18 cellular contexts compared by ENCODE assay signal in genomic region chr7:17109017-17109416, GRCh38.
A peak's percentile ranks its signal among the peaks of the same experiment; 100 is the strongest.
DNase-seq lines count a peak whose midpoint lies in the region; ATAC-seq and TF ChIP-seq lines count a peak whose summit lies in the region.
"Had no signal": no experiment of that assay in that cellular context is flagged by ENCODE, and none has a peak within 500 bp of the region (broad histone marks: within the 10 kb centered on the region; RNA-seq: fewer than 3 reads in every experiment).

No MANE protein-coding gene starts in this region.

- peak; percentile 32 for DNase-seq in AG04450 (ENCODE audit: low read depth, low spot score)
- peak; percentile 78 for DNase-seq in adipocyte (ENCODE audit: low read depth)
- DNase-seq in fibroblast of mammary gland (ENCODE audit: low read depth): peak; percentile 55
- no peak for DNase-seq in C1 segment of cervical spinal cord (lab: John Stamatoyannopoulos, UW)
- DNase-seq in GF-D8 (lab: John Stamatoyannopoulos, UW): no peak
- DNase-seq: activated CD4-positive, alpha-beta T cell treated with anti-CD3 and anti-CD28 coated beads, Interleukin-2, amount 50 U/mL, for 4 hours; activated naive CD4-positive, alpha-beta T cell treated with anti-CD3 and anti-CD28 coated beads, Interleukin-2, amount 10 ng/mL, durations not matched to agents 7 days and 5 days; effector CD8-positive, alpha-beta T cell; glutamatergic neuron; MV-4-11; NCI-H2081 treated with DMSO at 0.1 percent for 48 hours; NCI-H748 treated with DMSO at 0.1 percent for 48 hours; RPMI8226; stimulated activated naive CD8-positive, alpha-beta T cell treated with anti-CD3 and anti-CD28 coated beads, Interleukin-15, Interleukin-2, amounts not matched to agents 100 U/mL and 50 U/mL, for 24 hours; upper lobe of right lung had no signal

- ATAC-seq in HG03097 (IDR thresholded peaks at IDR 0.05; ENCODE audit: low FRiP score, unreplicated experiment): no peak
- ATAC-seq in HG02588 (IDR thresholded peaks at IDR 0.05; ENCODE audit: unreplicated experiment): no peak
- ATAC-seq: stimulated activated naive CD8-positive, alpha-beta T cell treated with anti-CD3 and anti-CD28 coated beads, Interleukin-15, Interleukin-2, amounts not matched to agents 100 U/mL and 50 U/mL, for 24 hours; upper lobe of right lung had no signal

- H3K36me3 ChIP-seq in HEK293 (ENCODE audit: control insufficient read depth in 2 of 2, insufficient read depth in 1 of 2, low read length in 2 of 2) (no peaks in the 10 kb centered on the region), adipocyte (ENCODE audit: control insufficient read depth, insufficient read depth, low read length, severe bottlenecking) (no peaks in the 10 kb centered on the region)
- H3K36me3 ChIP-seq: upper lobe of right lung had no signal

- H3K27me3 ChIP-seq in AG04450 (ENCODE audit: control insufficient read depth, insufficient read depth, low read length): no peaks in the 10 kb centered on the region
- H3K27me3 ChIP-seq in adipocyte (replicated peaks; ENCODE audit: control insufficient read depth, insufficient read depth, low read length): no peaks in the 10 kb centered on the region
- H3K27me3 ChIP-seq: upper lobe of right lung had no signal

- H3K9ac ChIP-seq in adipocyte (ENCODE audit: low read length): no peak overlapping the region

- H3K9me3 ChIP-seq in AG04450 (ENCODE audit: control insufficient read depth, insufficient read depth, low read length) (no peaks in the 10 kb centered on the region), HEK293 (ENCODE audit: control insufficient read depth, insufficient read depth, low read depth, low read length) (no peaks in the 10 kb centered on the region), adipocyte (ENCODE audit: control insufficient read depth, low read length) (no peaks in the 10 kb centered on the region)
- H3K9me3 ChIP-seq: upper lobe of right lung had no signal

- CTCF ChIA-PET in AG04450 (lab: Charles Lee) (interaction anchor here (0.5 to 1.5 kb wide), 2 partner anchors 46 to 126 kb away, joined by 3 to 5 read pairs; no protein-coding TSS in a partner anchor), HEK293 (lab: Yijun Ruan, JAX) (interaction anchor here (0.7 kb wide), 1 partner anchor 588 kb away, joined by 3 read pairs; no protein-coding TSS in a partner anchor)

- no peak for TF ChIP-seq CTCF in AG04450 (IDR thresholded peaks at IDR 0.05; ENCODE audit: low read depth, low read length)
- no peak for TF ChIP-seq CTCF in HEK293 (tag by site-specific recombination; IDR thresholded peaks at IDR 0.05)
- no peak for TF ChIP-seq CTCF in fibroblast of mammary gland (conservative IDR thresholded peaks at IDR 0.05; ENCODE audit: control insufficient read depth, insufficient read depth, low read depth, low read length)

- POLR2A ChIA-PET in AG04450 (lab: Yijun Ruan, JAX): no interaction called here
- POLR2A ChIA-PET in HEK293 (lab: Yijun Ruan, JAX): no interaction called here

- H3K27ac ChIP-seq in AG04450 (ENCODE audit: low read depth, low read length) (no peak overlapping the region), HEK293 (ENCODE audit: extremely low read depth, low read depth, low read length) (no peak overlapping the region)
- H3K27ac ChIP-seq: upper lobe of right lung had no signal

- H3K4me1 ChIP-seq in HEK293 (ENCODE audit: control insufficient read depth, insufficient read depth, low read length) (no peaks in the 10 kb centered on the region), adipocyte (ENCODE audit: control insufficient read depth, insufficient read depth, low read length) (peaks cover 3% of the 10 kb centered on the region)

- no peak overlapping the region for H3K4me3 ChIP-seq in AG04450 (ENCODE audit: low read depth, low read length)
- H3K4me3 ChIP-seq in HEK293 (ENCODE audit: low read depth, low read length): no peak overlapping the region
- no peak overlapping the region for H3K4me3 ChIP-seq in adipocyte (ENCODE audit: low read length)
- H3K4me3 ChIP-seq in fibroblast of mammary gland (ENCODE audit: control insufficient read depth, low read depth, low read length): no peak overlapping the region
- H3K4me3 ChIP-seq: upper lobe of right lung had no signal

TF ChIP-seq in HEK293, 187 proteins besides CTCF, POLR2A, EP300 and RAD21 (continues in another document):
- TF ChIP-seq ZNF335 (tag by site-specific recombination; conservative IDR thresholded peaks at IDR 0.05): no peak; the same call in 1 of the 2 replicates
- TF ChIP-seq PRDM10 (tag by site-specific recombination; IDR thresholded peaks at IDR 0.05): peak; percentile 14; the same call in 1 of the 2 replicates
- no peak for TF ChIP-seq ZNF202 (tag by site-specific recombination; IDR thresholded peaks at IDR 0.05; ENCODE audit: borderline replicate concordance)
- peak; percentile 35; the same call in 1 of the 2 replicates for TF ChIP-seq FEZF1 (tag by site-specific recombination; IDR thresholded peaks at IDR 0.05)
- peak; percentile 37; the same call in 1 of the 2 replicates for TF ChIP-seq ZNF366 (tag by site-specific recombination; conservative IDR thresholded peaks at IDR 0.05)
- peak; percentile 28; the same call in 1 of the 2 replicates for TF ChIP-seq WT1 (tag by site-specific recombination; IDR thresholded peaks at IDR 0.05)
- TF ChIP-seq, protein P1, sequence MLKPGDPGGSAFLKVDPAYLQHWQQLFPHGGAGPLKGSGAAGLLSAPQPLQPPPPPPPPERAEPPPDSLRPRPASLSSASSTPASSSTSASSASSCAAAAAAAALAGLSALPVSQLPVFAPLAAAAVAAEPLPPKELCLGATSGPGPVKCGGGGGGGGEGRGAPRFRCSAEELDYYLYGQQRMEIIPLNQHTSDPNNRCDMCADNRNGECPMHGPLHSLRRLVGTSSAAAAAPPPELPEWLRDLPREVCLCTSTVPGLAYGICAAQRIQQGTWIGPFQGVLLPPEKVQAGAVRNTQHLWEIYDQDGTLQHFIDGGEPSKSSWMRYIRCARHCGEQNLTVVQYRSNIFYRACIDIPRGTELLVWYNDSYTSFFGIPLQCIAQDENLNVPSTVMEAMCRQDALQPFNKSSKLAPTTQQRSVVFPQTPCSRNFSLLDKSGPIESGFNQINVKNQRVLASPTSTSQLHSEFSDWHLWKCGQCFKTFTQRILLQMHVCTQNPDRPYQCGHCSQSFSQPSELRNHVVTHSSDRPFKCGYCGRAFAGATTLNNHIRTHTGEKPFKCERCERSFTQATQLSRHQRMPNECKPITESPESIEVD (tag by site-specific recombination; IDR thresholded peaks at IDR 0.05): 0 out of 2 replicates have a peak, but pooled peaks have one; percentile 35
- no peak for TF ChIP-seq TSHZ1 (tag by site-specific recombination; IDR thresholded peaks at IDR 0.05; ENCODE audit: borderline replicate concordance)
- no peak for TF ChIP-seq KLF16 (tag by site-specific recombination; IDR thresholded peaks at IDR 0.05)
- no peak for TF ChIP-seq ZNF350 (tag by site-specific recombination; IDR thresholded peaks at IDR 0.05)
- peak; percentile 44; the same call in 1 of the 2 replicates for TF ChIP-seq ZNF843 (tag by site-specific recombination; IDR thresholded peaks at IDR 0.05)

Comparison
In these comparisons a context has a peak if more than half of its experiments do, and no peak if none do; other contexts are left out.
1. DNase-seq: peak in AG04450 (single experiment), adipocyte (single experiment) and fibroblast of mammary gland (single experiment); none in C1 segment of cervical spinal cord (0 of 14) and GF-D8 (single experiment).